ENCODE assay signal across 8 cellular contexts in the genomic region with DNA sequence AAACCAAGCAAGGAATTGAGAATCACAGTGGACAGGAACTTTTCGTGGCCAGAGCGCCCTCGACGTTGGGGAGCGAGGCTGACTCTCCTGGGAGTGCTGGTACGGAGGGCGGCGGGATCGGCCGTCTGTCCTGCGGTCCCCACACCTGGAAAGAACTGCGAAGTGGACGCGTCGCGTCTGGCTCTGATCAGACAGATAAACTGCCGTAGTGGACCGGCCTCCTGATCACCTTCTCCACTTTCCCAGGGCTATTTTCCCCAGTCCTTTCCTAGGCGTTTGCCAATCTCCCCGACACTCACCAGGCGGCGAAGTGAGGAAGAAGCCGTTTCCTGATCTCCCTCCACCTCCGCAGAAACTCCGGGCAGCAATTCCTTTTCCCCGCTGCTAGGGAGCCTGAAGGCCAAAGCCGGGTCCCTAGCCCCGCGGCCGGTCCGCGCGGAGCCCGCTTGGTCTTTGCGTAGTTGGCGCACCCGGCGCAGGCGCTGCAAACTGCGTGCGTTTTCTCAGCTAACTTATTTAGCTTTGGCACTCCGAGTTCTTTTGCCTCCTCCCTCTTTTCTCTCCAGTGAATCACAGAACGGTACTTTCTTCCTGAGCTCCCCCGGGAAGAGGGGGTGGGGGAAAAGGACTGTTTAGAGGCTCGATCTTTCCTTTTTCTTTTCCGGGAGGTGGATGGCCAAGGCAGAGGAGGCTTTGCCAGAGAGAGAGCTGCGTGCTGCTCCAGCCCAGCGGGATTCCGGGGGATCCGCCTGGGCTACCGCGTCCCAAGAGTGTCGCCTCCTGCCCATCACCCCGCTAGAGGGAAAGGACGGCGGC. TPM values are rescaled to one million over a fixed set of nuclear protein-coding genes. Genes with fewer than 3 reads are reported as not detected.
A peak's percentile ranks its signal among the peaks of the same experiment; 100 is the strongest.
DNase-seq lines count a peak whose midpoint lies in the region; ATAC-seq and TF ChIP-seq lines count a peak whose summit lies in the region.

Gene ARSJ, minus strand, starts transcription at position 491 of the 816 bp plus-strand sequence. CDS start 813 bp downstream, outside the sequence.

- no peaks in the 10 kb centered on the region for H3K4me1 ChIP-seq in BE2C
- peaks cover 4 to 15% of the 10 kb centered on the region in 2 donors for H3K4me1 ChIP-seq in left lung

- DNase-seq in BE2C = peak; percentile 58
- peak; percentile 72 for DNase-seq in WTC11 (ENCODE audit: low spot score)
- DNase-seq in ecto neural progenitor cell (ENCODE audit: low spot score) = peak; percentile 78
- DNase-seq in left lung = peak; percentile 51 to 87
- peak; percentile 33 for DNase-seq in stimulated activated CD4-positive, alpha-beta T cell treated with anti-CD3 and anti-CD28 coated beads, Interleukin-4, amount 100 ng/mL, for 1 hour
- no peak for DNase-seq in NCI-H345 (lab: John Stamatoyannopoulos, UW)

- H3K4me3 ChIP-seq in BE2C (ENCODE audit: low read depth, low read length) (peak within 1 kb of the TSS; percentile 85), left lung (peak within 1 kb of the TSS; percentile 48 to 54)

- ATAC-seq in HG02759 (IDR thresholded peaks at IDR 0.05; ENCODE audit: unreplicated experiment) (peak; percentile 57), WTC11 (peak; percentile 66), left lung (peak; percentile 72), GM18867 (IDR thresholded peaks at IDR 0.05; ENCODE audit: unreplicated experiment) (no peak)

- H3K36me3 ChIP-seq in BE2C = no peaks in the 10 kb centered on the region
- no peaks in the 10 kb centered on the region for H3K36me3 ChIP-seq in left lung

- H3K4me3 Mint-ChIP-seq in WTC11 = peak within 1 kb of the TSS; percentile 92

- peaks cover 11% of the 10 kb centered on the region; the same call in 1 of the 2 replicates for H3K27me3 Mint-ChIP-seq in WTC11 (ENCODE audit: low read depth)

- H3K27me3 ChIP-seq in BE2C (no peaks in the 10 kb centered on the region), left lung (peaks cover 0 to 29% of the 10 kb centered on the region in 2 donors)

- H3K36me3 Mint-ChIP-seq in WTC11 = peaks cover 8% of the 10 kb centered on the region

- H3K4me1 Mint-ChIP-seq in WTC11 = peaks cover 32% of the 10 kb centered on the region

- peak; percentile 10; the same call in 1 of the 2 replicates for TF ChIP-seq CTCF in BE2C (IDR thresholded peaks at IDR 0.05; ENCODE audit: low read depth, low read length)
- TF ChIP-seq CTCF in WTC11 (IDR thresholded peaks at IDR 0.05) = no peak
- TF ChIP-seq CTCF in left lung (IDR thresholded peaks at IDR 0.05) = no peak

- H3K9me3 Mint-ChIP-seq in WTC11 = peaks cover 18% of the 10 kb centered on the region

- CTCF ChIA-PET in WTC11 (lab: Charles Lee) = interaction anchor here (0.8 kb wide), 1 partner anchor 78 kb away, joined by 4 read pairs; no protein-coding TSS in a partner anchor

- peak within 1 kb of the TSS; percentile 72 for H3K27ac Mint-ChIP-seq in WTC11

- H3K9me3 ChIP-seq in BE2C (no peaks in the 10 kb centered on the region), left lung (no peaks in the 10 kb centered on the region)

- intact Hi-C loops in left lung (cut with DNase I) = no loop called here

- peak within 1 kb of the TSS; percentile 81 to 94 for H3K27ac ChIP-seq in left lung

- POLR2A ChIA-PET in WTC11 (lab: Charles Lee) = interaction anchor here (0.7 kb wide), 1 partner anchor 21 kb away, joined by 4 read pairs; no protein-coding TSS in a partner anchor

TF ChIP-seq in WTC11, 78 proteins besides CTCF, POLR2A, EP300 and RAD21 (continues in another document):
- TF ChIP-seq, protein P1, sequence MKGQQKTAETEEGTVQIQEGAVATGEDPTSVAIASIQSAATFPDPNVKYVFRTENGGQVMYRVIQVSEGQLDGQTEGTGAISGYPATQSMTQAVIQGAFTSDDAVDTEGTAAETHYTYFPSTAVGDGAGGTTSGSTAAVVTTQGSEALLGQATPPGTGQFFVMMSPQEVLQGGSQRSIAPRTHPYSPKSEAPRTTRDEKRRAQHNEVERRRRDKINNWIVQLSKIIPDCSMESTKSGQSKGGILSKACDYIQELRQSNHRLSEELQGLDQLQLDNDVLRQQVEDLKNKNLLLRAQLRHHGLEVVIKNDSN (CRISPR knock-in tag; IDR thresholded peaks at IDR 0.05) = no peak
- 0 out of 2 replicates have a peak, but pooled peaks have one; percentile 15 for TF ChIP-seq FOXP1 (CRISPR knock-in tag; IDR thresholded peaks at IDR 0.05; ENCODE audit: borderline replicate concordance)
- TF ChIP-seq, protein P2, sequence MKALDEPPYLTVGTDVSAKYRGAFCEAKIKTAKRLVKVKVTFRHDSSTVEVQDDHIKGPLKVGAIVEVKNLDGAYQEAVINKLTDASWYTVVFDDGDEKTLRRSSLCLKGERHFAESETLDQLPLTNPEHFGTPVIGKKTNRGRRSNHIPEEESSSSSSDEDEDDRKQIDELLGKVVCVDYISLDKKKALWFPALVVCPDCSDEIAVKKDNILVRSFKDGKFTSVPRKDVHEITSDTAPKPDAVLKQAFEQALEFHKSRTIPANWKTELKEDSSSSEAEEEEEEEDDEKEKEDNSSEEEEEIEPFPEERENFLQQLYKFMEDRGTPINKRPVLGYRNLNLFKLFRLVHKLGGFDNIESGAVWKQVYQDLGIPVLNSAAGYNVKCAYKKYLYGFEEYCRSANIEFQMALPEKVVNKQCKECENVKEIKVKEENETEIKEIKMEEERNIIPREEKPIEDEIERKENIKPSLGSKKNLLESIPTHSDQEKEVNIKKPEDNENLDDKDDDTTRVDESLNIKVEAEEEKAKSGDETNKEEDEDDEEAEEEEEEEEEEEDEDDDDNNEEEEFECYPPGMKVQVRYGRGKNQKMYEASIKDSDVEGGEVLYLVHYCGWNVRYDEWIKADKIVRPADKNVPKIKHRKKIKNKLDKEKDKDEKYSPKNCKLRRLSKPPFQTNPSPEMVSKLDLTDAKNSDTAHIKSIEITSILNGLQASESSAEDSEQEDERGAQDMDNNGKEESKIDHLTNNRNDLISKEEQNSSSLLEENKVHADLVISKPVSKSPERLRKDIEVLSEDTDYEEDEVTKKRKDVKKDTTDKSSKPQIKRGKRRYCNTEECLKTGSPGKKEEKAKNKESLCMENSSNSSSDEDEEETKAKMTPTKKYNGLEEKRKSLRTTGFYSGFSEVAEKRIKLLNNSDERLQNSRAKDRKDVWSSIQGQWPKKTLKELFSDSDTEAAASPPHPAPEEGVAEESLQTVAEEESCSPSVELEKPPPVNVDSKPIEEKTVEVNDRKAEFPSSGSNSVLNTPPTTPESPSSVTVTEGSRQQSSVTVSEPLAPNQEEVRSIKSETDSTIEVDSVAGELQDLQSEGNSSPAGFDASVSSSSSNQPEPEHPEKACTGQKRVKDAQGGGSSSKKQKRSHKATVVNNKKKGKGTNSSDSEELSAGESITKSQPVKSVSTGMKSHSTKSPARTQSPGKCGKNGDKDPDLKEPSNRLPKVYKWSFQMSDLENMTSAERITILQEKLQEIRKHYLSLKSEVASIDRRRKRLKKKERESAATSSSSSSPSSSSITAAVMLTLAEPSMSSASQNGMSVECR (CRISPR knock-in tag; IDR thresholded peaks at IDR 0.05; ENCODE audit: borderline replicate concordance) = 0 out of 2 replicates have a peak, but pooled peaks have one; percentile 29
- 0 out of 2 replicates have a peak, but pooled peaks have one; percentile 9 for TF ChIP-seq SP1 (CRISPR knock-in tag; conservative IDR thresholded peaks at IDR 0.05)
- TF ChIP-seq ZBTB43 (CRISPR knock-in tag; IDR thresholded peaks at IDR 0.05) = no peak
- peak; percentile 32; the same call in 1 of the 2 replicates for TF ChIP-seq MAX (CRISPR knock-in tag; IDR thresholded peaks at IDR 0.05)
- TF ChIP-seq ZNF423 (CRISPR knock-in tag; IDR thresholded peaks at IDR 0.05) = peak; percentile 4; the same call in 1 of the 2 replicates
- TF ChIP-seq, protein P3, sequence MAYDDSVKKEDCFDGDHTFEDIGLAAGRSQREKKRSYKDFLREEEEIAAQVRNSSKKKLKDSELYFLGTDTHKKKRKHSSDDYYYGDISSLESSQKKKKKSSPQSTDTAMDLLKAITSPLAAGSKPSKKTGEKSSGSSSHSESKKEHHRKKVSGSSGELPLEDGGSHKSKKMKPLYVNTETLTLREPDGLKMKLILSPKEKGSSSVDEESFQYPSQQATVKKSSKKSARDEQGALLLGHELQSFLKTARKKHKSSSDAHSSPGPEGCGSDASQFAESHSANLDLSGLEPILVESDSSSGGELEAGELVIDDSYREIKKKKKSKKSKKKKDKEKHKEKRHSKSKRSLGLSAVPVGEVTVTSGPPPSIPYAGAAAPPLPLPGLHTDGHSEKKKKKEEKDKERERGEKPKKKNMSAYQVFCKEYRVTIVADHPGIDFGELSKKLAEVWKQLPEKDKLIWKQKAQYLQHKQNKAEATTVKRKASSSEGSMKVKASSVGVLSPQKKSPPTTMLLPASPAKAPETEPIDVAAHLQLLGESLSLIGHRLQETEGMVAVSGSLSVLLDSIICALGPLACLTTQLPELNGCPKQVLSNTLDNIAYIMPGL (CRISPR knock-in tag; IDR thresholded peaks at IDR 0.05) = 0 out of 2 replicates have a peak, but pooled peaks have one; percentile 66
- 0 out of 2 replicates have a peak, but pooled peaks have one; percentile 56 for TF ChIP-seq TEAD1 (CRISPR knock-in tag; IDR thresholded peaks at IDR 0.05)
- TF ChIP-seq KAT7 (CRISPR knock-in tag; IDR thresholded peaks at IDR 0.05; ENCODE audit: borderline replicate concordance) = 0 out of 2 replicates have a peak, but pooled peaks have one; percentile 57

RNA-seq across cellular contexts. Expression of gene ARSJ, which starts in this region (rescaled TPM):
- polyA plus RNA-seq in BE2C (2012; ENCODE audit: insufficient read depth, insufficient read length, low read depth) = 2.4 TPM
- total RNA-seq in WTC11 (2021) (4.9 to 6.6 TPM (median 5.0 TPM) in 3 replicates), left lung (10 to 100 TPM; 23.5 to 23.6 TPM)
